In genomic region chr12:108308432-108308831, GRCh38 we compare ENCODE assay signal across 1 cellular context.
TF ChIP-seq lines count a peak whose summit lies in the region.

No MANE protein-coding gene starts in this region.

TF ChIP-seq in SK-N-SH, 30 proteins besides CTCF, POLR2A, EP300 and RAD21 (continued from another document):
- TF ChIP-seq, protein P1, sequence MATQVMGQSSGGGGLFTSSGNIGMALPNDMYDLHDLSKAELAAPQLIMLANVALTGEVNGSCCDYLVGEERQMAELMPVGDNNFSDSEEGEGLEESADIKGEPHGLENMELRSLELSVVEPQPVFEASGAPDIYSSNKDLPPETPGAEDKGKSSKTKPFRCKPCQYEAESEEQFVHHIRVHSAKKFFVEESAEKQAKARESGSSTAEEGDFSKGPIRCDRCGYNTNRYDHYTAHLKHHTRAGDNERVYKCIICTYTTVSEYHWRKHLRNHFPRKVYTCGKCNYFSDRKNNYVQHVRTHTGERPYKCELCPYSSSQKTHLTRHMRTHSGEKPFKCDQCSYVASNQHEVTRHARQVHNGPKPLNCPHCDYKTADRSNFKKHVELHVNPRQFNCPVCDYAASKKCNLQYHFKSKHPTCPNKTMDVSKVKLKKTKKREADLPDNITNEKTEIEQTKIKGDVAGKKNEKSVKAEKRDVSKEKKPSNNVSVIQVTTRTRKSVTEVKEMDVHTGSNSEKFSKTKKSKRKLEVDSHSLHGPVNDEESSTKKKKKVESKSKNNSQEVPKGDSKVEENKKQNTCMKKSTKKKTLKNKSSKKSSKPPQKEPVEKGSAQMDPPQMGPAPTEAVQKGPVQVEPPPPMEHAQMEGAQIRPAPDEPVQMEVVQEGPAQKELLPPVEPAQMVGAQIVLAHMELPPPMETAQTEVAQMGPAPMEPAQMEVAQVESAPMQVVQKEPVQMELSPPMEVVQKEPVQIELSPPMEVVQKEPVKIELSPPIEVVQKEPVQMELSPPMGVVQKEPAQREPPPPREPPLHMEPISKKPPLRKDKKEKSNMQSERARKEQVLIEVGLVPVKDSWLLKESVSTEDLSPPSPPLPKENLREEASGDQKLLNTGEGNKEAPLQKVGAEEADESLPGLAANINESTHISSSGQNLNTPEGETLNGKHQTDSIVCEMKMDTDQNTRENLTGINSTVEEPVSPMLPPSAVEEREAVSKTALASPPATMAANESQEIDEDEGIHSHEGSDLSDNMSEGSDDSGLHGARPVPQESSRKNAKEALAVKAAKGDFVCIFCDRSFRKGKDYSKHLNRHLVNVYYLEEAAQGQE (IDR thresholded peaks at IDR 0.05; ENCODE audit: low read depth, low read length), result no peak
- TF ChIP-seq TAF1 (IDR thresholded peaks at IDR 0.05; ENCODE audit: borderline replicate concordance, low read depth, low read length) (no peak), GATA2 (CRISPR knock-in tag; IDR thresholded peaks at IDR 0.05) (no peak), PBX3 (IDR thresholded peaks at IDR 0.05) (no peak), FOXM1 (IDR thresholded peaks at IDR 0.05; ENCODE audit: low read depth) (no peak), NRF1 (IDR thresholded peaks at IDR 0.05; ENCODE audit: low read depth, low read length) (no peak), RFX5 (IDR thresholded peaks at IDR 0.05; ENCODE audit: low read length) (no peak), RCOR1 (IDR thresholded peaks at IDR 0.05; ENCODE audit: low read length) (no peak), ELF1 (IDR thresholded peaks at IDR 0.05) (no peak), MXI1 (IDR thresholded peaks at IDR 0.05; ENCODE audit: low read depth, low read length) (no peak), GABPA (IDR thresholded peaks at IDR 0.05; ENCODE audit: low read depth) (no peak), USF1 (IDR thresholded peaks at IDR 0.05; ENCODE audit: borderline replicate concordance, low read depth) (no peak)
- TF ChIP-seq, protein P2, sequence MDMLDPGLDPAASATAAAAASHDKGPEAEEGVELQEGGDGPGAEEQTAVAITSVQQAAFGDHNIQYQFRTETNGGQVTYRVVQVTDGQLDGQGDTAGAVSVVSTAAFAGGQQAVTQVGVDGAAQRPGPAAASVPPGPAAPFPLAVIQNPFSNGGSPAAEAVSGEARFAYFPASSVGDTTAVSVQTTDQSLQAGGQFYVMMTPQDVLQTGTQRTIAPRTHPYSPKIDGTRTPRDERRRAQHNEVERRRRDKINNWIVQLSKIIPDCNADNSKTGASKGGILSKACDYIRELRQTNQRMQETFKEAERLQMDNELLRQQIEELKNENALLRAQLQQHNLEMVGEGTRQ (IDR thresholded peaks at IDR 0.05; ENCODE audit: borderline replicate concordance, low read depth, low read length), result no peak
- TF ChIP-seq, protein P3, sequence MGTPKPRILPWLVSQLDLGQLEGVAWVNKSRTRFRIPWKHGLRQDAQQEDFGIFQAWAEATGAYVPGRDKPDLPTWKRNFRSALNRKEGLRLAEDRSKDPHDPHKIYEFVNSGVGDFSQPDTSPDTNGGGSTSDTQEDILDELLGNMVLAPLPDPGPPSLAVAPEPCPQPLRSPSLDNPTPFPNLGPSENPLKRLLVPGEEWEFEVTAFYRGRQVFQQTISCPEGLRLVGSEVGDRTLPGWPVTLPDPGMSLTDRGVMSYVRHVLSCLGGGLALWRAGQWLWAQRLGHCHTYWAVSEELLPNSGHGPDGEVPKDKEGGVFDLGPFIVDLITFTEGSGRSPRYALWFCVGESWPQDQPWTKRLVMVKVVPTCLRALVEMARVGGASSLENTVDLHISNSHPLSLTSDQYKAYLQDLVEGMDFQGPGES (IDR thresholded peaks at IDR 0.05; ENCODE audit: low read depth, low read length), result no peak
